22 cellular contexts compared by ENCODE assay signal in the genomic region with DNA sequence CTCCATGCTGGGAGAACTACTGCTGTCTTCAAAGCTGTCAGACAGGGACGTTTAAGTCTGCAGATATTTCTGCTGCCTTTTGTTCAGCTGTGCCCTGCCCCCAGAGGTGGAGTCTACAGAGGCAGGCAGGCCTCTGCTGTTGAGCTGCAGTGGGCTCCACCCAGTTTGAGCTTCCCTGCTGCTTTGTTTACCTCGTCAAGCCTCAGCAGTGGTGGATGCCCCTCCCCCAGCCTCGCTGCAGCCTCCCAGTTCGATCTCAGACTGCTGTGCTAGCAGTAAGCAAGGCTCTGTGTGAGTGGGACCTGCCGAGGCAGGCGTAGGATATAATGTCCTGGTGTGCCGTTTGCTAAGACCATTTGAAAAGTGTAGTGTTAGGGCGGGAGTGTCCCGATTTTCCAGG. TPM values are rescaled to one million over a fixed set of nuclear protein-coding genes. Genes with fewer than 3 reads are reported as not detected.
DNase-seq lines count a peak whose midpoint lies in the region; ATAC-seq and TF ChIP-seq lines count a peak whose summit lies in the region.
"Had no signal": no experiment of that assay in that cellular context is flagged by ENCODE, and none has a peak within 500 bp of the region (broad histone marks: within the 10 kb centered on the region; RNA-seq: fewer than 3 reads in every experiment).

No MANE protein-coding gene starts in this region.

- no peak overlapping the region for H3K27ac ChIP-seq in PC-3 (ENCODE audit: low read length)
- no peak overlapping the region for H3K27ac ChIP-seq in endodermal cell (ENCODE audit: low read depth, low read length)
- H3K27ac ChIP-seq: BLaER1, SJCRH30 had no signal

- H3K4me1 ChIP-seq in HAP-1: no peaks in the 10 kb centered on the region
- H3K4me1 ChIP-seq in PC-3 (ENCODE audit: insufficient read depth, low read length): no peaks in the 10 kb centered on the region
- H3K4me1 ChIP-seq in endodermal cell (ENCODE audit: control insufficient read depth, insufficient read depth, low read length): no peaks in the 10 kb centered on the region
- H3K4me1 ChIP-seq: BLaER1, Caco-2, SJCRH30 had no signal

- H2AFZ ChIP-seq in PC-3 (ENCODE audit: low read length): no peak overlapping the region

- H3K27me3 ChIP-seq in HAP-1 (ENCODE audit: low read depth) (no peaks in the 10 kb centered on the region), PC-3 (ENCODE audit: low read length) (peaks cover 6% of the 10 kb centered on the region; the same call in 1 of the 2 replicates), endodermal cell (ENCODE audit: control insufficient read depth, insufficient read depth, low read length, poor library complexity, severe bottlenecking) (no peaks in the 10 kb centered on the region)
- H3K27me3 ChIP-seq: BLaER1, SJCRH30 had no signal

- no peak overlapping the region for H3K4me3 ChIP-seq in HAP-1
- no peak overlapping the region for H3K4me3 ChIP-seq in PC-3 (ENCODE audit: low read length)
- H3K4me3 ChIP-seq in endodermal cell (ENCODE audit: low read length): peak overlapping the region; percentile 54
- H3K4me3 ChIP-seq: BLaER1, SJCRH30 had no signal

- BruUV-seq in PC-3 (replicated peaks; lab: Mats Ljungman, UMichigan): no TSS peak

- no peaks in the 10 kb centered on the region for H4K20me1 ChIP-seq in PC-3 (ENCODE audit: low read length)
- H4K20me1 ChIP-seq: BLaER1 had no signal

- 77 to 87% methylated on average over 7 to 9 of the region's 9 CpGs for WGBS in endodermal cell (ENCODE audit: insufficient coverage in 1 of 2, insufficient read length in 1 of 2), 2 experiments

- no peak overlapping the region for H3K4me2 ChIP-seq in PC-3 (ENCODE audit: low read length)
- H3K4me2 ChIP-seq: BLaER1 had no signal

- no peak overlapping the region for H3K4me3 Mint-ChIP-seq in endodermal cell
- H3K4me3 Mint-ChIP-seq: CD4-positive, alpha-beta T cell had no signal

- DNase-seq in NCI-H2227 (lab: John Stamatoyannopoulos, UW; ENCODE audit: unreplicated experiment): peak; percentile 11
- no peak for DNase-seq in NCI-H2227 treated with DMSO at 0.1 percent for 48 hours (lab: John Stamatoyannopoulos, UW)
- DNase-seq in HAP-1 (ENCODE audit: low spot score in 2 of 2): peak; percentile 14 to 72
- peak; percentile 8 for DNase-seq in PC-3
- peak; percentile 69 for DNase-seq in endodermal cell
- DNase-seq in ecto neural progenitor cell (ENCODE audit: low spot score): no peak
- DNase-seq in kidney glomerular epithelial cell (lab: John Stamatoyannopoulos, UW): no peak
- DNase-seq: Caco-2; CD4-positive, alpha-beta T cell; DMS 273 treated with DMSO at 0.1 percent for 48 hours; KBM-7; NCI-H1092; NCI-H146; NCI-H2029; NCI-H510A; NCI-H82; SJCRH30; T-helper 1 cell; T-helper 9 cell had no signal

- ATAC-seq in PC-3: no peak
- no peak for ATAC-seq in GM21737 (IDR thresholded peaks at IDR 0.05; ENCODE audit: unreplicated experiment)

- H3K27me3 Mint-ChIP-seq in endodermal cell (ENCODE audit: insufficient read depth): peaks cover 20% of the 10 kb centered on the region

- in situ Hi-C loops in HAP-1 (cut with MboI; ENCODE audit: low sequenced_read_pairs): no loop called here

- no peaks in the 10 kb centered on the region for H3K36me3 Mint-ChIP-seq in endodermal cell (ENCODE audit: low read depth)

- H3K9me2 ChIP-seq in PC-3 (replicated peaks; ENCODE audit: low read length): no peaks in the 10 kb centered on the region

- H3K36me3 ChIP-seq in HAP-1 (replicated peaks) (no peaks in the 10 kb centered on the region), PC-3 (ENCODE audit: low read depth, low read length) (no peaks in the 10 kb centered on the region), endodermal cell (ENCODE audit: control insufficient read depth, insufficient read depth, low read length) (no peaks in the 10 kb centered on the region)
- H3K36me3 ChIP-seq: BLaER1, SJCRH30 had no signal

- TF ChIP-seq CTCF in PC-3 (conservative IDR thresholded peaks at IDR 0.05; ENCODE audit: low read depth, low read length) (no peak), endodermal cell (conservative IDR thresholded peaks at IDR 0.05) (no peak)

- peaks cover 42% of the 10 kb centered on the region for H3K9me3 Mint-ChIP-seq in endodermal cell

- no peak overlapping the region for H3K9ac ChIP-seq in PC-3 (ENCODE audit: low read length)
- H3K9ac ChIP-seq in endodermal cell (ENCODE audit: extremely low read depth, low read length, poor library complexity, severe bottlenecking): no peak overlapping the region
- H3K9ac ChIP-seq: BLaER1 had no signal

- CTCF ChIA-PET in PC-3 (lab: Charles Lee): no interaction called here

- peaks cover 5% of the 10 kb centered on the region for H3K9me3 ChIP-seq in HAP-1
- H3K9me3 ChIP-seq in PC-3 (ENCODE audit: low read length): no peaks in the 10 kb centered on the region; the same call in 1 of the 2 replicates
- H3K9me3 ChIP-seq in endodermal cell (ENCODE audit: control insufficient read depth, low read length): peaks cover 24% of the 10 kb centered on the region
- H3K9me3 ChIP-seq: SJCRH30 had no signal

- POLR2A ChIA-PET in PC-3 (lab: Charles Lee; ENCODE audit: unreplicated experiment): no interaction called here

- no peaks in the 10 kb centered on the region for H3K79me2 ChIP-seq in PC-3 (ENCODE audit: low read length)

- no peaks in the 10 kb centered on the region for H3K4me1 Mint-ChIP-seq in endodermal cell

- H3F3A ChIP-seq in PC-3 (ENCODE audit: low read length, unreplicated experiment): no peaks in the 10 kb centered on the region

- intact Hi-C loops in PC-3 (cut with micrococcal nuclease): no loop called here

- H3K27ac Mint-ChIP-seq in endodermal cell: no peak overlapping the region
- H3K27ac Mint-ChIP-seq: CD4-positive, alpha-beta T cell had no signal

RNA-seq across cellular contexts. Expression of gene RFX4, which starts 31.4 kb away (rescaled TPM):
- total RNA-seq in PC-3 (2014; rRNA removed) (not detected in 2 replicates), endodermal cell (under 1 TPM; 0.09 to 0.86 TPM)
- 95.3 TPM for polyA plus RNA-seq in endodermal cell (2013, experiment 1 of 2)
- polyA plus RNA-seq in endodermal cell (2013, experiment 2 of 2): 84.7 TPM
- total RNA-seq: Caco-2; CD4-positive, alpha-beta T cell; H1 had no signal

Comparison
In these comparisons a context has a peak if more than half of its experiments do, and no peak if none do; other contexts are left out.
1. DNase-seq: peak in NCI-H2227 (single experiment), HAP-1 (2 of 2), PC-3 (single experiment) and endodermal cell (single experiment); none in NCI-H2227 treated with DMSO at 0.1 percent for 48 hours (single experiment), ecto neural progenitor cell (single experiment) and kidney glomerular epithelial cell (single experiment).